11 cellular contexts compared by ENCODE assay signal in genomic region chr15:64574220-64574994, GRCh38.
DNase-seq lines count a peak whose midpoint lies in the region; ATAC-seq and TF ChIP-seq lines count a peak whose summit lies in the region.
"Had no signal": no experiment of that assay in that cellular context is flagged by ENCODE, and none has a peak within 500 bp of the region (broad histone marks: within the 10 kb centered on the region; RNA-seq: fewer than 3 reads in every experiment).

No MANE protein-coding gene starts in this region.

- peak; percentile 37 for ATAC-seq in stimulated activated naive CD8-positive, alpha-beta T cell treated with anti-CD3 and anti-CD28 coated beads, Interleukin-15, amount 100 ng/mL, for 72 hours

- H3K9me3 ChIP-seq in WERI-Rb-1 (ENCODE audit: severe bottlenecking) = no peaks in the 10 kb centered on the region

- H3K27me3 ChIP-seq in WERI-Rb-1 (ENCODE audit: insufficient read depth, low read depth, severe bottlenecking) = no peaks in the 10 kb centered on the region

- TF ChIP-seq CTCF in WERI-Rb-1 (IDR thresholded peaks at IDR 0.05; ENCODE audit: low read depth, low read length) (no peak), foreskin fibroblast (IDR thresholded peaks at IDR 0.05; ENCODE audit: low read depth, low read length) (no peak)

- H3K27ac Mint-ChIP-seq in activated naive CD4-positive, alpha-beta T cell treated with anti-CD3 and anti-CD28 coated beads for 36 hours = peak overlapping the region; percentile 78
- peak overlapping the region; percentile 64 to 81 for H3K27ac Mint-ChIP-seq in stimulated activated naive CD8-positive, alpha-beta T cell treated with anti-CD3 and anti-CD28 coated beads, Interleukin-15, amount 100 ng/mL, for 72 hours
- H3K27ac Mint-ChIP-seq: T-helper 1 cell treated with Interleukin-12 subunit alpha and Interleukin-12 subunit beta and Interleukin-4 antibody, amounts not matched to agents 30 μg/mL and 1 μg/mL, for 36 hours had no signal

- peaks cover 5% of the 10 kb centered on the region for H3K36me3 Mint-ChIP-seq in activated naive CD4-positive, alpha-beta T cell treated with anti-CD3 and anti-CD28 coated beads for 36 hours (ENCODE audit: low read depth)

- H3K27ac ChIP-seq in WERI-Rb-1 = peak overlapping the region; percentile 54

- H3K36me3 ChIP-seq in WERI-Rb-1 = peaks cover 2% of the 10 kb centered on the region; the same call in 1 of the 2 replicates

- CTCF ChIA-PET in activated naive CD4-positive, alpha-beta T cell treated with anti-CD3 and anti-CD28 coated beads for 36 hours (lab: Charles Lee) = no interaction called here

- peaks cover 54% of the 10 kb centered on the region for H3K4me1 Mint-ChIP-seq in activated naive CD4-positive, alpha-beta T cell treated with anti-CD3 and anti-CD28 coated beads for 36 hours (ENCODE audit: low read depth)
- H3K4me1 Mint-ChIP-seq in stimulated activated naive CD8-positive, alpha-beta T cell treated with anti-CD3 and anti-CD28 coated beads, Interleukin-15, amount 100 ng/mL, for 72 hours = peaks cover 48% of the 10 kb centered on the region

- H3K4me3 ChIP-seq in WERI-Rb-1 (ENCODE audit: low read depth, low read length) (no peak overlapping the region), foreskin fibroblast (ENCODE audit: low read depth in 1 of 2, low read length in 2 of 2) (no peak overlapping the region)
- H3K4me3 ChIP-seq: skin epidermis had no signal

- intact Hi-C loops in activated naive CD4-positive, alpha-beta T cell treated with anti-CD3 and anti-CD28 coated beads for 36 hours (cut with micrococcal nuclease) = loop anchor here (1.0 to 2.0 kb wide), 3 partner anchors 9 to 48 kb away; no protein-coding TSS in a partner anchor

- H3K27me3 Mint-ChIP-seq in activated naive CD4-positive, alpha-beta T cell treated with anti-CD3 and anti-CD28 coated beads for 36 hours (ENCODE audit: low read depth) = no peaks in the 10 kb centered on the region
- no peaks in the 10 kb centered on the region for H3K27me3 Mint-ChIP-seq in stimulated activated naive CD8-positive, alpha-beta T cell treated with anti-CD3 and anti-CD28 coated beads, Interleukin-15, amount 100 ng/mL, for 72 hours

- H3K9me3 Mint-ChIP-seq in activated naive CD4-positive, alpha-beta T cell treated with anti-CD3 and anti-CD28 coated beads for 36 hours = no peaks in the 10 kb centered on the region
- H3K9me3 Mint-ChIP-seq in stimulated activated naive CD8-positive, alpha-beta T cell treated with anti-CD3 and anti-CD28 coated beads, Interleukin-15, amount 100 ng/mL, for 72 hours = no peaks in the 10 kb centered on the region
- H3K9me3 Mint-ChIP-seq: T-helper 1 cell treated with Interleukin-12 subunit alpha and Interleukin-12 subunit beta and Interleukin-4 antibody, amounts not matched to agents 30 μg/mL and 1 μg/mL, for 36 hours had no signal

- no peak for DNase-seq in activated naive CD4-positive, alpha-beta T cell treated with anti-CD3 and anti-CD28 coated beads for 36 hours
- DNase-seq in activated naive CD4-positive, alpha-beta T cell treated with anti-CD3 and anti-CD28 coated beads, Interleukin-2, amount 50 U/mL, for 16 hours = no peak
- peak; percentile 69 for DNase-seq in WERI-Rb-1
- peak; percentile 41 to 67 for DNase-seq in foreskin fibroblast
- no peak for DNase-seq in stimulated activated naive CD8-positive, alpha-beta T cell treated with anti-CD3 and anti-CD28 coated beads, Interleukin-15, amount 100 ng/mL, for 72 hours
- no peak for DNase-seq in superior temporal gyrus (ENCODE audit: extremely low spot score)
- DNase-seq in SW480 (ENCODE audit: low spot score) = no peak
- no peak for DNase-seq in SHP77 treated with DMSO at 0.1 percent for 48 hours (lab: John Stamatoyannopoulos, UW)
- DNase-seq: NCI-H187 treated with DMSO at 0.1 percent for 48 hours had no signal

- no peak overlapping the region for H3K4me3 Mint-ChIP-seq in activated naive CD4-positive, alpha-beta T cell treated with anti-CD3 and anti-CD28 coated beads for 36 hours
- no peak overlapping the region for H3K4me3 Mint-ChIP-seq in stimulated activated naive CD8-positive, alpha-beta T cell treated with anti-CD3 and anti-CD28 coated beads, Interleukin-15, amount 100 ng/mL, for 72 hours
- H3K4me3 Mint-ChIP-seq: T-helper 1 cell treated with Interleukin-12 subunit alpha and Interleukin-12 subunit beta and Interleukin-4 antibody, amounts not matched to agents 30 μg/mL and 1 μg/mL, for 36 hours had no signal

Comparison
In these comparisons a context has a peak if more than half of its experiments do, and no peak if none do; other contexts are left out.
1. DNase-seq: peak in WERI-Rb-1 (single experiment) and foreskin fibroblast (2 of 2); none in activated naive CD4-positive, alpha-beta T cell treated with anti-CD3 and anti-CD28 coated beads for 36 hours (single experiment), activated naive CD4-positive, alpha-beta T cell treated with anti-CD3 and anti-CD28 coated beads, Interleukin-2, amount 50 U/mL, for 16 hours (single experiment), stimulated activated naive CD8-positive, alpha-beta T cell treated with anti-CD3 and anti-CD28 coated beads, Interleukin-15, amount 100 ng/mL, for 72 hours (0 of 2), superior temporal gyrus (single experiment), SW480 (single experiment) and SHP77 treated with DMSO at 0.1 percent for 48 hours (single experiment).